ENCODE assay signal across 8 cellular contexts in the genomic region with DNA sequence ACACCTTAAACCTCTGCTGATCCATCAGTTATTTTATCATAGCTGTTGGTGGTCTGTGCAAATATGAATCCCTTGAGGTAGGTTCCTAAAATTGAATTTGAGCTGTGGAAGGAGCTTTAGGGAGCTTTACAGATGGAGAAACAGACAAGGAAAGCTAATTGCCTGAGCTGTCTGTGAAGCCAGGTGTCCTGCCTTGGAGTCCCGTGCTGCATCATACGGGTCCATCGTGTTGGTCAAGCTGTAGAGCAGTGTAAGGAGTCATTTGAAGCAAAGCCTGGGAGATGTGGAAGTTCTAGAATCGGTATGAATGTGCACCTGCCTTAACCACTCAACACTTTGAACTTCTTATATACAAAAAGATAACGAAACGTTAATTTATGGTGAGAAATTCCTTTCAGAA. TPM values are rescaled to one million over a fixed set of nuclear protein-coding genes. Genes with fewer than 3 reads are reported as not detected.
DNase-seq lines count a peak whose midpoint lies in the region; ATAC-seq and TF ChIP-seq lines count a peak whose summit lies in the region.

No MANE protein-coding gene starts in this region.

- peaks cover 32% of the 10 kb centered on the region for H3K4me1 Mint-ChIP-seq in HFFc6 (ENCODE audit: low read depth)

- peaks cover 25% of the 10 kb centered on the region for H3K79me1 ChIP-seq in mesenchymal stem cell (replicated peaks; ENCODE audit: low read length, poor library complexity, severe bottlenecking)

- no peaks in the 10 kb centered on the region for H3K27me3 ChIP-seq in ACC112 (ENCODE audit: insufficient read depth, low read length)
- no peaks in the 10 kb centered on the region for H3K27me3 ChIP-seq in ascending aorta
- H3K27me3 ChIP-seq in mesenchymal stem cell (ENCODE audit: control insufficient read depth in 1 of 2, insufficient read depth in 1 of 2, low read length in 2 of 2) = no peaks in the 10 kb centered on the region

- H3K9ac ChIP-seq in mesenchymal stem cell (ENCODE audit: low read length) = peak overlapping the region; percentile 99

- H4K91ac ChIP-seq in mesenchymal stem cell (ENCODE audit: low read length) = peak overlapping the region; percentile 39

- 71% methylated on average over 6 of the region's 6 CpGs for WGBS in mesenchymal stem cell

- intact Hi-C loops in ascending aorta (cut with DNase I) = no loop called here

- no peak for ATAC-seq in HG02981 (IDR thresholded peaks at IDR 0.05; ENCODE audit: unreplicated experiment)

- peaks cover 47% of the 10 kb centered on the region for H3K79me2 ChIP-seq in ACC112 (ENCODE audit: control insufficient read depth, insufficient read depth, low read length, unreplicated experiment)

- H3K4me2 ChIP-seq in mesenchymal stem cell (ENCODE audit: low read length, poor library complexity, severe bottlenecking) = peak overlapping the region; percentile 92

- H2BK5ac ChIP-seq in mesenchymal stem cell (ENCODE audit: low read depth, low read length, poor library complexity, severe bottlenecking) = no peak overlapping the region

- peak overlapping the region; percentile 89 for H3K4me3 ChIP-seq in ACC112 (ENCODE audit: low read depth, low read length)
- H3K4me3 ChIP-seq in ascending aorta = peak overlapping the region; percentile 59 to 85
- H3K4me3 ChIP-seq in mesenchymal stem cell (ENCODE audit: insufficient read depth in 1 of 2, low read depth in 1 of 2, low read length in 2 of 2) = peak overlapping the region in 1 of 2 experiments; percentile 91

- H3K4me1 ChIP-seq in ACC112 (ENCODE audit: control insufficient read depth, insufficient read depth, low read length, unreplicated experiment) (peaks cover 11% of the 10 kb centered on the region), ascending aorta (peaks cover 0 to 12% of the 10 kb centered on the region in 2 donors), mesenchymal stem cell (ENCODE audit: control insufficient read depth, insufficient read depth, low read depth, low read length) (peaks cover 4% of the 10 kb centered on the region)

- DNase-seq in HFFc6 = no peak
- no peak for DNase-seq in ascending aorta (ENCODE audit: low spot score in 2 of 2)
- DNase-seq in mesenchymal stem cell = no peak
- no peak for DNase-seq in activated gamma-delta T cell treated with Interleukin-2 at 50 U/mL for 16 hours
- no peak for DNase-seq in NCI-H2196 (lab: John Stamatoyannopoulos, UW; ENCODE audit: unreplicated experiment)
- no peak for DNase-seq in HCEC 1CT

- H3K27ac ChIP-seq in ACC112 (ENCODE audit: low read depth, low read length) (peak overlapping the region; percentile 78), ascending aorta (peak overlapping the region; percentile 84 to 90), mesenchymal stem cell (ENCODE audit: low read length, poor library complexity, severe bottlenecking) (no peak overlapping the region)

- no peak overlapping the region for H2BK120ac ChIP-seq in mesenchymal stem cell (ENCODE audit: low read depth, low read length)

- H3K4me3 Mint-ChIP-seq in HFFc6 = peak overlapping the region; percentile 98

- no peak overlapping the region for H3K18ac ChIP-seq in mesenchymal stem cell (ENCODE audit: low read depth in 1 of 2, low read length in 2 of 2)

- no peak overlapping the region for H2BK15ac ChIP-seq in mesenchymal stem cell (ENCODE audit: low read depth, poor library complexity, severe bottlenecking)

- H2AFZ ChIP-seq in ACC112 (ENCODE audit: low read length, unreplicated experiment) (no peak overlapping the region), mesenchymal stem cell (ENCODE audit: low read depth, low read length) (no peak overlapping the region)

- H2BK12ac ChIP-seq in mesenchymal stem cell (ENCODE audit: low read length in 2 of 2) = no peak overlapping the region

- H3K27me3 Mint-ChIP-seq in HFFc6 (ENCODE audit: insufficient read depth) = no peaks in the 10 kb centered on the region

- no peak overlapping the region for H3K4ac ChIP-seq in mesenchymal stem cell (ENCODE audit: low read depth in 1 of 2, low read length in 2 of 2)

- H3K36me3 Mint-ChIP-seq in HFFc6 (ENCODE audit: low read depth) = peaks cover 18% of the 10 kb centered on the region; the same call in 1 of the 2 replicates

- H3K9me3 Mint-ChIP-seq in HFFc6 = no peaks in the 10 kb centered on the region

- H3K9me3 ChIP-seq in ascending aorta (no peaks in the 10 kb centered on the region), mesenchymal stem cell (ENCODE audit: control insufficient read depth, low read length) (no peaks in the 10 kb centered on the region)

- no peak for TF ChIP-seq CTCF in HFFc6 (IDR thresholded peaks at IDR 0.05)
- no peak for TF ChIP-seq CTCF in ascending aorta (IDR thresholded peaks at IDR 0.05)

- peak overlapping the region; percentile 97 for H3K27ac Mint-ChIP-seq in HFFc6

- H3K36me3 ChIP-seq in ACC112 (ENCODE audit: insufficient read depth, low read length) (no peaks in the 10 kb centered on the region), ascending aorta (no peaks in the 10 kb centered on the region), mesenchymal stem cell (ENCODE audit: control insufficient read depth in 1 of 2, insufficient read depth in 2 of 2, low read depth in 1 of 2, low read length in 2 of 2) (peaks cover 0 to 12% of the 10 kb centered on the region in 2 experiments)

- no peak overlapping the region for H4K8ac ChIP-seq in mesenchymal stem cell (ENCODE audit: low read length)

- H3K14ac ChIP-seq in mesenchymal stem cell (ENCODE audit: low read length in 2 of 2) = no peak overlapping the region

- no peak overlapping the region for H3K23ac ChIP-seq in mesenchymal stem cell (ENCODE audit: low read length in 2 of 2)

- H2AK5ac ChIP-seq in mesenchymal stem cell (ENCODE audit: low read length, severe bottlenecking) = no peak overlapping the region

RNA-seq across cellular contexts. Expression of a gene that starts 1.0 kb away (rescaled TPM):
- 10 to 100 TPM in 5 of 6 experiments, 1 to 10 TPM in 1; 8.6 to 18.3 (median 15.3) TPM for total RNA-seq in HFFc6 (2021; fragmentation: NEBNext Ultra II Directional; extraction: Animal tissue kit (Norgen Biotek cat#: 25700))
- total RNA-seq in ascending aorta = 27.4 TPM
- 2.6 TPM for polyA plus RNA-seq in mesenchymal stem cell (2013, experiment 1 of 2)
- polyA plus RNA-seq in mesenchymal stem cell (2013, experiment 2 of 2) = 3.4 TPM

RNA-seq across cellular contexts. Expression of a gene that starts 51.9 kb away (rescaled TPM):
- total RNA-seq in HFFc6 (2021; fragmentation: NEBNext Ultra II Directional; extraction: Animal tissue kit (Norgen Biotek cat#: 25700)) = 10 to 100 TPM; 19.0 to 35.3 (median 22.6) TPM
- total RNA-seq in ascending aorta = 20.6 TPM
- 22.3 TPM for polyA plus RNA-seq in mesenchymal stem cell (2013, experiment 1 of 2)
- polyA plus RNA-seq in mesenchymal stem cell (2013, experiment 2 of 2) = 21.3 TPM
